In genomic region chr12:123387508-123388217, GRCh38 we compare ENCODE assay signal across 1 cellular context.
TF ChIP-seq lines count a peak whose summit lies in the region.

No MANE protein-coding gene starts in this region.

TF ChIP-seq in HepG2, 621 proteins besides CTCF, POLR2A, EP300 and RAD21:
- TF ChIP-seq SMARCC2 (IDR thresholded peaks at IDR 0.05) = no peak
- TF ChIP-seq NFYC (CRISPR knock-in tag; IDR thresholded peaks at IDR 0.05) = no peak
- TF ChIP-seq ZNF619 (CRISPR knock-in tag; IDR thresholded peaks at IDR 0.05) = no peak
- TF ChIP-seq RFX5 (IDR thresholded peaks at IDR 0.05; ENCODE audit: low read depth, low read length) = peak; percentile 85
- TF ChIP-seq ZNF713 (CRISPR knock-in tag; IDR thresholded peaks at IDR 0.05) = no peak
- no peak for TF ChIP-seq ZFYVE20 (CRISPR knock-in tag; IDR thresholded peaks at IDR 0.05; ENCODE audit: borderline replicate concordance, low read depth)
- TF ChIP-seq BCL6 (CRISPR knock-in tag; IDR thresholded peaks at IDR 0.05) = no peak
- no peak for TF ChIP-seq ATM (IDR thresholded peaks at IDR 0.05; ENCODE audit: borderline replicate concordance)
- no peak for TF ChIP-seq TRIM22 (IDR thresholded peaks at IDR 0.05)
- TF ChIP-seq CCDC6 (CRISPR knock-in tag; IDR thresholded peaks at IDR 0.05) = 0 out of 2 replicates have a peak, but pooled peaks have one; percentile 47
- peak; percentile 20; the same call in 1 of the 2 replicates for TF ChIP-seq ZNF891 (CRISPR knock-in tag; IDR thresholded peaks at IDR 0.05)
- TF ChIP-seq ZNF790 (CRISPR knock-in tag; IDR thresholded peaks at IDR 0.05; ENCODE audit: borderline replicate concordance) = no peak
- no peak for TF ChIP-seq ZHX2 (IDR thresholded peaks at IDR 0.05; ENCODE audit: low read depth)
- TF ChIP-seq ZHX2 (CRISPR knock-in tag; IDR thresholded peaks at IDR 0.05; ENCODE audit: borderline replicate concordance) = no peak
- peak; percentile 17; the same call in 1 of the 2 replicates for TF ChIP-seq NFE2L2 (IDR thresholded peaks at IDR 0.05; ENCODE audit: low read length)
- 0 out of 2 replicates have a peak, but pooled peaks have one; percentile 29 for TF ChIP-seq ZZZ3 (CRISPR knock-in tag; IDR thresholded peaks at IDR 0.05; ENCODE audit: borderline replicate concordance)
- no peak for TF ChIP-seq ZNF770 (CRISPR knock-in tag; IDR thresholded peaks at IDR 0.05)
- no peak for TF ChIP-seq MLX (CRISPR knock-in tag; IDR thresholded peaks at IDR 0.05)
- no peak for TF ChIP-seq MTF2 (CRISPR knock-in tag; IDR thresholded peaks at IDR 0.05; ENCODE audit: borderline replicate concordance)
- no peak for TF ChIP-seq ZNF879 (CRISPR knock-in tag; IDR thresholded peaks at IDR 0.05)
- TF ChIP-seq MAX (IDR thresholded peaks at IDR 0.05) = no peak
- no peak for TF ChIP-seq ZSCAN21 (CRISPR knock-in tag; IDR thresholded peaks at IDR 0.05; ENCODE audit: borderline replicate concordance)
- 0 out of 2 replicates have a peak, but pooled peaks have one; percentile 15 for TF ChIP-seq ZNF788 (CRISPR knock-in tag; IDR thresholded peaks at IDR 0.05; ENCODE audit: borderline replicate concordance)
- TF ChIP-seq ZNF260 (CRISPR knock-in tag; IDR thresholded peaks at IDR 0.05; ENCODE audit: borderline replicate concordance, low read depth) = no peak
- no peak for TF ChIP-seq ZNF646 (CRISPR knock-in tag; IDR thresholded peaks at IDR 0.05)
- 0 out of 4 replicates have a peak, but pooled peaks of 1 of the 2 experiments have one; percentile 9 for TF ChIP-seq MAFK (conservative IDR thresholded peaks at IDR 0.05 in 1 of 2, IDR thresholded peaks at IDR 0.05 in 1 of 2; ENCODE audit: low read length in 2 of 2)
- no peak for TF ChIP-seq CENPX (CRISPR knock-in tag; IDR thresholded peaks at IDR 0.05)
- no peak for TF ChIP-seq RBM39 (IDR thresholded peaks at IDR 0.05; ENCODE audit: low read depth, low read length, poor library complexity, severe bottlenecking)
